ENCODE assay signal across 2 cellular contexts in the genomic region with DNA sequence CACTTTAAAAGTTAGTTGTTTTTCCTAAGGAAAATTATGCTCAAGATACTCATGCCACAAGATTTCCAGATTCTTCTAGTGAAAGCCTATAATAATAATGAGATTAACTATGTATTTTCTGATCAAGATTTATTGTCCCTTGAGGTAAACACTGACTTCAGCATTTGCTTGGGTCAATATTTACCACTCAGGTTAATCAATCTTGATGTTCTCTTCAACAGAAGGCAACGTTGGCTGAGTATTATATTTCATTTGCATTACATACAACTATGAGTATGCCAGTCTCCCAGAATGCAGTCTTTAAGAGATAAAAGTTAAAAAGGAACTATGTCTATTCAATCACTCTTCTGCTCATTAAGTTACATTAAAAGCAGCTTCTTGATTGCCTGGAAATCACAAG.
TF ChIP-seq lines count a peak whose summit lies in the region.

No MANE protein-coding gene starts in this region.

TF ChIP-seq in liver, 16 proteins besides CTCF, POLR2A, EP300 and RAD21 (continued from another document):
- TF ChIP-seq FOXA2 (IDR thresholded peaks at IDR 0.05), result peak; percentile 40
- peak; percentile 11 for TF ChIP-seq FOXA1 (IDR thresholded peaks at IDR 0.05)

TF ChIP-seq in HepG2, 621 proteins besides CTCF, POLR2A, EP300 and RAD21 (continued from another document):
- no peak for TF ChIP-seq POLR2AphosphoS2 (IDR thresholded peaks at IDR 0.05; ENCODE audit: low read depth, low read length)
- no peak for TF ChIP-seq DZIP1 (CRISPR knock-in tag; IDR thresholded peaks at IDR 0.05)
- no peak for TF ChIP-seq TBX3 (IDR thresholded peaks at IDR 0.05; ENCODE audit: borderline replicate concordance)
- TF ChIP-seq RAD51 (IDR thresholded peaks at IDR 0.05; ENCODE audit: borderline replicate concordance), result no peak
- TF ChIP-seq YEATS2 (CRISPR knock-in tag; IDR thresholded peaks at IDR 0.05; ENCODE audit: borderline replicate concordance), result no peak
- no peak for TF ChIP-seq CBX5 (CRISPR knock-in tag; IDR thresholded peaks at IDR 0.05; ENCODE audit: borderline replicate concordance)
- no peak for TF ChIP-seq MEIS1 (CRISPR knock-in tag; IDR thresholded peaks at IDR 0.05; ENCODE audit: borderline replicate concordance)
- TF ChIP-seq MATR3 (CRISPR knock-in tag; IDR thresholded peaks at IDR 0.05), result no peak
- TF ChIP-seq ZFP62 (CRISPR knock-in tag; IDR thresholded peaks at IDR 0.05), result no peak
- TF ChIP-seq ZKSCAN8 (CRISPR knock-in tag; IDR thresholded peaks at IDR 0.05; ENCODE audit: borderline replicate concordance), result no peak
- TF ChIP-seq HNF4G (IDR thresholded peaks at IDR 0.05; ENCODE audit: borderline replicate concordance, low read depth, low read length), result no peak
- TF ChIP-seq HNF4G (CRISPR knock-in tag; IDR thresholded peaks at IDR 0.05; ENCODE audit: borderline replicate concordance, low read depth), result no peak
- TF ChIP-seq, protein P1, sequence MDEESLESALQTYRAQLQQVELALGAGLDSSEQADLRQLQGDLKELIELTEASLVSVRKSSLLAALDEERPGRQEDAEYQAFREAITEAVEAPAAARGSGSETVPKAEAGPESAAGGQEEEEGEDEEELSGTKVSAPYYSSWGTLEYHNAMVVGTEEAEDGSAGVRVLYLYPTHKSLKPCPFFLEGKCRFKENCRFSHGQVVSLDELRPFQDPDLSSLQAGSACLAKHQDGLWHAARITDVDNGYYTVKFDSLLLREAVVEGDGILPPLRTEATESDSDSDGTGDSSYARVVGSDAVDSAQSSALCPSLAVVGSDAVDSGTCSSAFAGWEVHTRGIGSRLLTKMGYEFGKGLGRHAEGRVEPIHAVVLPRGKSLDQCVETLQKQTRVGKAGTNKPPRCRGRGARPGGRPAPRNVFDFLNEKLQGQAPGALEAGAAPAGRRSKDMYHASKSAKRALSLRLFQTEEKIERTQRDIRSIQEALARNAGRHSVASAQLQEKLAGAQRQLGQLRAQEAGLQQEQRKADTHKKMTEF (CRISPR knock-in tag; IDR thresholded peaks at IDR 0.05), result no peak
- TF ChIP-seq ZBTB8A (CRISPR knock-in tag; IDR thresholded peaks at IDR 0.05; ENCODE audit: borderline replicate concordance, low read depth), result no peak
- no peak for TF ChIP-seq GLI4 (CRISPR knock-in tag; IDR thresholded peaks at IDR 0.05; ENCODE audit: borderline replicate concordance)
- TF ChIP-seq ZNF264 (CRISPR knock-in tag; IDR thresholded peaks at IDR 0.05), result no peak
